ENCODE assay signal across 8 cellular contexts in the genomic region with DNA sequence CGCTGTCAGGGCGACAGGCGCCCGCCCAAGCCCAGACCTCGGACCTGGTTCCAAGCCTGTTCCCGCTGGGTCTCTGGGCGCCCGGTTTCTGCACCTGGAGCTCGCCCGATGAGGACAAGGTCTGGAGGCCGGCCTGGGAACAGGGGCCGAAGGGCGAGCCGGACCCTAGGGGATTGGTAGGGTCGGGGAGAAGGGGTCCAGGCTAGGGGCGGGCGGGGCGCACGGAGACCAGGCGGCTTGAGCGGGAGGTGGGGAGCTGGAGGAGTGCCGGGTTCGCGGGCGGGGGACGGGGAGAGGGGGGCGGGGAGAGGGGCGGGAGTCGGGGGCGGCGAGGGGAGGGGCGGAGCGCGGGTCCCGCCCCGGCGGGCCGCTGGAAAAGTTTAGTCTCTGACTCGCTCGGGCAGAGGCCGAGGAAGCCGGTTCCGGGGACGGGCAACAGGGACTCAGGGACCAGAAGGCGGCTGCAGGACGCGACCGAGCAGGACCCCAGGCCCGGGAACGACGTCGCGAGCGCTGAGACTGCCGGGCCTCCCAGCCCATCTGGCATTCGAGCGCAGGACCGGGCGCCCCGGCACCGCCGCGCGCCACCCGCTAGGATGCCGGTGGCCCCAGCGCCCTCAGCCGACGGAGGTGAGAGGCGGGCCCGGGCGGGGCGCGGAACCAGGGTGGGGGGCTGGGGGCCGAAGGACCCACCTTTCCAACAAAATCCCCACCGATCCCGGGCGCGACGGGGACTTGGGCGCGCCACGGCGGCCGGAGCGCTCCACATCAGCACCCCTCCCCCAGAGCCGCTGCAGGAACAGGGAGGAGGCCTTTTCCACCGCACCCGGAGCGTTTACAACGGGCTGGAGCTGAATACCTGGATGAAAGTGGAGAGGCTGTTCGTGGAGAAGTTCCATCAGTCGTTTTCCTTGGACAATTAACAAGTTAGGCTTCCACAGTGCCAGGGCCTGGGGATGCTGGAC. TPM values are rescaled to one million over a fixed set of nuclear protein-coding genes. Genes with fewer than 3 reads are reported as not detected.
DNase-seq lines count a peak whose midpoint lies in the region; ATAC-seq and TF ChIP-seq lines count a peak whose summit lies in the region.

A gene (plus strand): TSS at position 403 of the 965 bp plus-strand sequence. CDS start 9,733 bp downstream, outside the sequence.

- H3K4me1 Mint-ChIP-seq in T-helper 2 cell treated with Interferon-gamma antibody and Interleukin-4, amounts not matched to agents 5 μg/mL and 100 μg/mL, for 36 hours (ENCODE audit: low read depth): peaks cover 28% of the 10 kb centered on the region
- H3K4me1 Mint-ChIP-seq in mesothelial cell of epicardium: peaks cover 28% of the 10 kb centered on the region
- peaks cover 37% of the 10 kb centered on the region for H3K4me1 Mint-ChIP-seq in stimulated activated naive CD8-positive, alpha-beta T cell treated with anti-CD3 and anti-CD28 coated beads, Interleukin-15, amount 100 ng/mL, for 72 hours

- H3K4me3 Mint-ChIP-seq in T-helper 2 cell treated with Interferon-gamma antibody and Interleukin-4, amounts not matched to agents 5 μg/mL and 100 μg/mL, for 36 hours: peak within 1 kb of the TSS; percentile 71
- peak within 1 kb of the TSS; percentile 85 for H3K4me3 Mint-ChIP-seq in mesothelial cell of epicardium
- H3K4me3 Mint-ChIP-seq in stimulated activated naive CD8-positive, alpha-beta T cell treated with anti-CD3 and anti-CD28 coated beads, Interleukin-15, amount 100 ng/mL, for 72 hours: peak within 1 kb of the TSS; percentile 65 to 77

- H3K36me3 Mint-ChIP-seq in T-helper 2 cell treated with Interferon-gamma antibody and Interleukin-4, amounts not matched to agents 5 μg/mL and 100 μg/mL, for 36 hours (ENCODE audit: low read depth): no peaks in the 10 kb centered on the region
- H3K36me3 Mint-ChIP-seq in mesothelial cell of epicardium: no peaks in the 10 kb centered on the region

- DNase-seq in GM13977 (ENCODE audit: low spot score): peak; percentile 43
- DNase-seq in T-helper 2 cell treated with Interferon-gamma antibody and Interleukin-4, amounts not matched to agents 5 μg/mL and 100 μg/mL, for 36 hours (ENCODE audit: low spot score): peak; percentile 67
- peak; percentile 48 to 69 for DNase-seq in mesothelial cell of epicardium (ENCODE audit: low spot score in 2 of 2, unreplicated experiment in 2 of 2)
- peak in 1 of 2 donors; percentile 22 for DNase-seq in stimulated activated naive CD8-positive, alpha-beta T cell treated with anti-CD3 and anti-CD28 coated beads, Interleukin-15, amount 100 ng/mL, for 72 hours
- no peak for DNase-seq in globus pallidus (ENCODE audit: low spot score)
- DNase-seq in NCI-H146 (lab: John Stamatoyannopoulos, UW): no peak
- no peak for DNase-seq in LoVo (ENCODE audit: low spot score)

- peaks cover 7% of the 10 kb centered on the region for H3K27me3 Mint-ChIP-seq in T-helper 2 cell treated with Interferon-gamma antibody and Interleukin-4, amounts not matched to agents 5 μg/mL and 100 μg/mL, for 36 hours (ENCODE audit: low read depth)
- peaks cover 12% of the 10 kb centered on the region for H3K27me3 Mint-ChIP-seq in mesothelial cell of epicardium (ENCODE audit: low read depth)
- peaks cover 79% of the 10 kb centered on the region for H3K27me3 Mint-ChIP-seq in stimulated activated naive CD8-positive, alpha-beta T cell treated with anti-CD3 and anti-CD28 coated beads, Interleukin-15, amount 100 ng/mL, for 72 hours

- no peak for TF ChIP-seq CTCF in GM13977 (IDR thresholded peaks at IDR 0.05; ENCODE audit: extremely low read depth, insufficient read depth, missing control alignments)
- peak; percentile 25 for TF ChIP-seq CTCF in mesothelial cell of epicardium (IDR thresholded peaks at IDR 0.05; ENCODE audit: unreplicated experiment)

- peak; percentile 54 for ATAC-seq in stimulated activated naive CD8-positive, alpha-beta T cell treated with anti-CD3 and anti-CD28 coated beads, Interleukin-15, amount 100 ng/mL, for 72 hours

- in situ Hi-C loops in GM13977 (cut with MboI; ENCODE audit: low pct_unique_long_range_greater_than_20kb, low sequenced_read_pairs, unreplicated experiment) (loop anchor here (10.0 kb wide), 1 partner anchor 397 kb away; no protein-coding TSS in a partner anchor), endometrial microvascular endothelial cells (cut with HindIII; ENCODE audit: inconsistent ontology term, low pct_unique_long_range_greater_than_20kb, low sequenced_read_pairs) (no loop called here)

- peak within 1 kb of the TSS; percentile 16 for H3K27ac Mint-ChIP-seq in T-helper 2 cell treated with Interferon-gamma antibody and Interleukin-4, amounts not matched to agents 5 μg/mL and 100 μg/mL, for 36 hours
- peak within 1 kb of the TSS; percentile 66 for H3K27ac Mint-ChIP-seq in mesothelial cell of epicardium
- peak within 1 kb of the TSS in 1 of 2 donors; percentile 67 for H3K27ac Mint-ChIP-seq in stimulated activated naive CD8-positive, alpha-beta T cell treated with anti-CD3 and anti-CD28 coated beads, Interleukin-15, amount 100 ng/mL, for 72 hours

- H3K9me3 Mint-ChIP-seq in T-helper 2 cell treated with Interferon-gamma antibody and Interleukin-4, amounts not matched to agents 5 μg/mL and 100 μg/mL, for 36 hours: peaks cover 3% of the 10 kb centered on the region
- peaks cover 3% of the 10 kb centered on the region for H3K9me3 Mint-ChIP-seq in mesothelial cell of epicardium
- H3K9me3 Mint-ChIP-seq in stimulated activated naive CD8-positive, alpha-beta T cell treated with anti-CD3 and anti-CD28 coated beads, Interleukin-15, amount 100 ng/mL, for 72 hours: peaks cover 0 to 6% of the 10 kb centered on the region in 2 donors

RNA-seq across cellular contexts. Expression of the gene that starts here (rescaled TPM):
- total RNA-seq in endometrial microvascular endothelial cells (ENCODE audit: inconsistent ontology term): 16.4 TPM
- 33.2 to 38.3 TPM (median 38.2 TPM) in 3 replicates for total RNA-seq in mesothelial cell of epicardium

Comparison
In these comparisons a context has a peak if more than half of its experiments do, and no peak if none do; other contexts are left out.
1. DNase-seq: peak in GM13977 (single experiment), T-helper 2 cell treated with Interferon-gamma antibody and Interleukin-4, amounts not matched to agents 5 μg/mL and 100 μg/mL, for 36 hours (single experiment) and mesothelial cell of epicardium (2 of 2); none in globus pallidus (single experiment), NCI-H146 (single experiment) and LoVo (single experiment).
2. Peak in every context shown above with its lines, with median percentiles within 50 percentile points of each other: H3K4me3 Mint-ChIP-seq.